Comparison of ENCODE assay signal across 8 cellular contexts in genomic region chr5:167573274-167574127, GRCh38.
A peak's percentile ranks its signal among the peaks of the same experiment; 100 is the strongest.
DNase-seq lines count a peak whose midpoint lies in the region; ATAC-seq and TF ChIP-seq lines count a peak whose summit lies in the region.

No MANE protein-coding gene starts in this region.

- no peaks in the 10 kb centered on the region for H3K79me1 ChIP-seq in trophoblast cell (ENCODE audit: low read length)

- no peak for TF ChIP-seq CTCF in fibroblast of mammary gland (conservative IDR thresholded peaks at IDR 0.05; ENCODE audit: control insufficient read depth, insufficient read depth, low read depth, low read length)

- H3K9ac ChIP-seq in ES-I3 (ENCODE audit: low read depth, low read length) (peak overlapping the region; percentile 71), trophoblast cell (ENCODE audit: low read length) (no peak overlapping the region)

- no peak overlapping the region for H2BK5ac ChIP-seq in trophoblast cell (ENCODE audit: low read depth, low read length, poor library complexity)

- no peak overlapping the region for H4K8ac ChIP-seq in trophoblast cell (ENCODE audit: low read depth, low read length)

- H3K36me3 ChIP-seq in ES-I3 (ENCODE audit: insufficient read depth, low read length) = no peaks in the 10 kb centered on the region
- no peaks in the 10 kb centered on the region for H3K36me3 ChIP-seq in trophoblast cell (ENCODE audit: control insufficient read depth in 1 of 2, insufficient read depth in 2 of 2, low read length in 2 of 2)

- no peak overlapping the region for H3K4ac ChIP-seq in trophoblast cell (ENCODE audit: low read depth, low read length)

- H3K4me1 ChIP-seq in ES-I3 (ENCODE audit: insufficient read depth, low read length) (peaks cover 51% of the 10 kb centered on the region), trophoblast cell (ENCODE audit: control insufficient read depth in 1 of 2, insufficient read depth in 2 of 2, low read length in 2 of 2) (no peaks in the 10 kb centered on the region)

- H3K36me3 Mint-ChIP-seq in activated naive CD4-positive, alpha-beta T cell treated with anti-CD3 and anti-CD28 coated beads, Interleukin-2, amount 50 U/mL, for 72 hours = no peaks in the 10 kb centered on the region

- H3K14ac ChIP-seq in trophoblast cell (ENCODE audit: low read length) = no peak overlapping the region

- no CpG with 5 or more reads among the region's 25 CpGs for WGBS in trophoblast cell (ENCODE audit: extremely low coverage, insufficient coverage, insufficient read length)

- peak overlapping the region; percentile 47 for H3K4me3 ChIP-seq in fibroblast of mammary gland (ENCODE audit: control insufficient read depth, low read depth, low read length)
- no peak overlapping the region for H3K4me3 ChIP-seq in trophoblast cell (ENCODE audit: low read depth, low read length)

- no peak overlapping the region for H3K18ac ChIP-seq in trophoblast cell (ENCODE audit: low read length)

- H3K23ac ChIP-seq in trophoblast cell (ENCODE audit: low read length) = no peak overlapping the region

- H3K4me2 ChIP-seq in trophoblast cell (ENCODE audit: low read length) = peak overlapping the region; percentile 87

- no peak overlapping the region for H2AK5ac ChIP-seq in trophoblast cell (ENCODE audit: low read length)

- H3K9me3 Mint-ChIP-seq in activated naive CD4-positive, alpha-beta T cell treated with anti-CD3 and anti-CD28 coated beads, Interleukin-2, amount 50 U/mL, for 72 hours = peaks cover 0 to 5% of the 10 kb centered on the region in 2 donors

- DNase-seq in NCI-H748 treated with DMSO at 0.1 percent for 48 hours (lab: John Stamatoyannopoulos, UW) = peak; percentile 62
- peak; percentile 46 for DNase-seq in fibroblast of mammary gland (ENCODE audit: low read depth)
- no peak for DNase-seq in trophoblast cell
- no peak for DNase-seq in activated naive CD4-positive, alpha-beta T cell treated with anti-CD3 and anti-CD28 coated beads, Interleukin-2, amount 50 U/mL, for 72 hours (ENCODE audit: low spot score in 2 of 2)
- no peak for DNase-seq in DMS153 treated with DMSO at 0.1 percent for 48 hours (lab: John Stamatoyannopoulos, UW; ENCODE audit: unreplicated experiment)

- no peaks in the 10 kb centered on the region for H3K27me3 ChIP-seq in trophoblast cell (ENCODE audit: insufficient read depth, low read length)

- H3K27ac ChIP-seq in trophoblast cell (ENCODE audit: low read depth, low read length) = no peak overlapping the region

- H4K12ac ChIP-seq in trophoblast cell (ENCODE audit: low read depth, low read length) = no peak overlapping the region

- no peak overlapping the region for H2BK12ac ChIP-seq in trophoblast cell (ENCODE audit: low read length)

- no peaks in the 10 kb centered on the region for H3K79me2 ChIP-seq in trophoblast cell (ENCODE audit: control insufficient read depth, insufficient read depth, low read length, poor library complexity)

- H2BK120ac ChIP-seq in trophoblast cell (ENCODE audit: insufficient read depth, low read length, poor library complexity) = no peak overlapping the region

- H2AFZ ChIP-seq in trophoblast cell (ENCODE audit: insufficient read depth, low read length, poor library complexity) = peak overlapping the region; percentile 8

- no peak for ATAC-seq in activated naive CD4-positive, alpha-beta T cell treated with anti-CD3 and anti-CD28 coated beads, Interleukin-2, amount 50 U/mL, for 72 hours
- no peak for ATAC-seq in GM18907 (IDR thresholded peaks at IDR 0.05; ENCODE audit: unreplicated experiment)
- ATAC-seq in GM21526 (IDR thresholded peaks at IDR 0.05; ENCODE audit: low FRiP score, unreplicated experiment) = no peak

- H4K91ac ChIP-seq in trophoblast cell (ENCODE audit: low read depth, low read length) = no peak overlapping the region

- no peaks in the 10 kb centered on the region for H3K9me3 ChIP-seq in ES-I3 (ENCODE audit: control insufficient read depth, insufficient read depth, low read length)
- H3K9me3 ChIP-seq in trophoblast cell (ENCODE audit: insufficient read depth, low read depth, low read length) = no peaks in the 10 kb centered on the region

- H3K27ac Mint-ChIP-seq in activated naive CD4-positive, alpha-beta T cell treated with anti-CD3 and anti-CD28 coated beads, Interleukin-2, amount 50 U/mL, for 72 hours = no peak overlapping the region

Comparison
In these comparisons a context has a peak if more than half of its experiments do, and no peak if none do; other contexts are left out.
1. DNase-seq: peak in NCI-H748 treated with DMSO at 0.1 percent for 48 hours (single experiment) and fibroblast of mammary gland (single experiment); none in trophoblast cell (0 of 2), activated naive CD4-positive, alpha-beta T cell treated with anti-CD3 and anti-CD28 coated beads, Interleukin-2, amount 50 U/mL, for 72 hours (0 of 2) and DMS153 treated with DMSO at 0.1 percent for 48 hours (single experiment).